ENCODE assay signal across 10 cellular contexts in genomic region chr6:95866732-95867131, GRCh38.
DNase-seq lines count a peak whose midpoint lies in the region; ATAC-seq and TF ChIP-seq lines count a peak whose summit lies in the region.
"Had no signal": no experiment of that assay in that cellular context is flagged by ENCODE, and none has a peak within 500 bp of the region (broad histone marks: within the 10 kb centered on the region; RNA-seq: fewer than 3 reads in every experiment).

No MANE protein-coding gene starts in this region.

- TF ChIP-seq CTCF in stomach (IDR thresholded peaks at IDR 0.05), result peak in 1 of 7 experiments; percentile 38

- TF ChIP-seq POLR2A in stomach (IDR thresholded peaks at IDR 0.05), result no peak

- H3K27me3 Mint-ChIP-seq in activated CD4-positive, alpha-beta T cell treated with anti-CD3 and anti-CD28 coated beads, Interleukin-2, amount 10 ng/mL, durations not matched to agents 7 days and 5 days, result no peaks in the 10 kb centered on the region
- no peaks in the 10 kb centered on the region for H3K27me3 Mint-ChIP-seq in activated naive CD8-positive, alpha-beta T cell treated with anti-CD3 and anti-CD28 coated beads, Interleukin-2, amount 50 U/mL, for 24 hours

- TF ChIP-seq EP300 in stomach (IDR thresholded peaks at IDR 0.05), result no peak

- H3K4me1 ChIP-seq in stomach, result no peaks in the 10 kb centered on the region
- H3K4me1 ChIP-seq: BLaER1 treated with 17β-estradiol and CSF1 and Interleukin-3, amounts not matched to agents 10 nM and 100 nM had no signal

- no peaks in the 10 kb centered on the region for H3K9me3 ChIP-seq in stomach
- H3K9me3 ChIP-seq: BLaER1 treated with 17β-estradiol and CSF1 and Interleukin-3, amounts not matched to agents 10 nM and 100 nM had no signal

- H3K27ac ChIP-seq in stomach, result no peak overlapping the region
- H3K27ac ChIP-seq: BLaER1 treated with 17β-estradiol and CSF1 and Interleukin-3, amounts not matched to agents 10 nM and 100 nM had no signal

- peak; percentile 10 for DNase-seq in activated CD4-positive, alpha-beta T cell treated with anti-CD3 and anti-CD28 coated beads, Interleukin-2, amount 10 ng/mL, durations not matched to agents 7 days and 5 days
- DNase-seq in activated CD4-positive, alpha-beta T cell treated with anti-CD3 and anti-CD28 coated beads for 1 hour, result no peak
- DNase-seq in NCI-H1105 treated with DMSO at 0.1 percent for 48 hours (lab: John Stamatoyannopoulos, UW) (peak; percentile 31), cerebellar cortex (ENCODE audit: low spot score) (peak; percentile 11), stomach (peak; percentile 41)
- no peak for DNase-seq in activated naive CD8-positive, alpha-beta T cell treated with anti-CD3 and anti-CD28 coated beads, Interleukin-2, amount 50 U/mL, for 24 hours

- H3K27me3 ChIP-seq in stomach, result no peaks in the 10 kb centered on the region
- H3K27me3 ChIP-seq: BLaER1 treated with 17β-estradiol and CSF1 and Interleukin-3, amounts not matched to agents 10 nM and 100 nM had no signal

- WGBS in stomach, 5 donors, result 45 to 50% (median 47%) methylated on average over 7 of the region's 7 CpGs

- no peaks in the 10 kb centered on the region for H3K36me3 ChIP-seq in stomach
- H3K36me3 ChIP-seq: BLaER1 treated with 17β-estradiol and CSF1 and Interleukin-3, amounts not matched to agents 10 nM and 100 nM had no signal

- no peak overlapping the region for H3K4me3 Mint-ChIP-seq in activated CD4-positive, alpha-beta T cell treated with anti-CD3 and anti-CD28 coated beads, Interleukin-2, amount 10 ng/mL, durations not matched to agents 7 days and 5 days
- no peak overlapping the region for H3K4me3 Mint-ChIP-seq in activated naive CD8-positive, alpha-beta T cell treated with anti-CD3 and anti-CD28 coated beads, Interleukin-2, amount 50 U/mL, for 24 hours

- H3K4me1 Mint-ChIP-seq in activated CD4-positive, alpha-beta T cell treated with anti-CD3 and anti-CD28 coated beads, Interleukin-2, amount 10 ng/mL, durations not matched to agents 7 days and 5 days, result no peaks in the 10 kb centered on the region
- H3K4me1 Mint-ChIP-seq in activated naive CD8-positive, alpha-beta T cell treated with anti-CD3 and anti-CD28 coated beads, Interleukin-2, amount 50 U/mL, for 24 hours, result no peaks in the 10 kb centered on the region

- no peaks in the 10 kb centered on the region for H3K9me3 Mint-ChIP-seq in activated CD4-positive, alpha-beta T cell treated with anti-CD3 and anti-CD28 coated beads, Interleukin-2, amount 10 ng/mL, durations not matched to agents 7 days and 5 days
- no peaks in the 10 kb centered on the region for H3K9me3 Mint-ChIP-seq in activated naive CD8-positive, alpha-beta T cell treated with anti-CD3 and anti-CD28 coated beads, Interleukin-2, amount 50 U/mL, for 24 hours

- H3K36me3 Mint-ChIP-seq in activated CD4-positive, alpha-beta T cell treated with anti-CD3 and anti-CD28 coated beads, Interleukin-2, amount 10 ng/mL, durations not matched to agents 7 days and 5 days (ENCODE audit: low read depth), result no peaks in the 10 kb centered on the region
- no peaks in the 10 kb centered on the region for H3K36me3 Mint-ChIP-seq in activated naive CD8-positive, alpha-beta T cell treated with anti-CD3 and anti-CD28 coated beads, Interleukin-2, amount 50 U/mL, for 24 hours (ENCODE audit: low read depth)

- H3K4me3 ChIP-seq in stomach, result no peak overlapping the region
- H3K4me3 ChIP-seq: BLaER1 treated with 17β-estradiol and CSF1 and Interleukin-3, amounts not matched to agents 10 nM and 100 nM had no signal

- no peak for ATAC-seq in GM18858 (IDR thresholded peaks at IDR 0.05; ENCODE audit: unreplicated experiment)
- ATAC-seq in activated naive CD8-positive, alpha-beta T cell treated with anti-CD3 and anti-CD28 coated beads, Interleukin-2, amount 50 U/mL, for 24 hours, result no peak
- ATAC-seq in HG03045 (IDR thresholded peaks at IDR 0.05; ENCODE audit: unreplicated experiment), result no peak
- ATAC-seq: esophagus mucosa had no signal

- CTCF ChIA-PET in activated CD4-positive, alpha-beta T cell treated with anti-CD3 and anti-CD28 coated beads, Interleukin-2, amount 10 ng/mL, durations not matched to agents 7 days and 5 days (lab: Charles Lee), result no interaction called here

- intact Hi-C loops in stomach (cut with DNase I; ENCODE audit: low total_unique reads), result no loop called here

- POLR2A ChIA-PET in activated CD4-positive, alpha-beta T cell treated with anti-CD3 and anti-CD28 coated beads, Interleukin-2, amount 10 ng/mL, durations not matched to agents 7 days and 5 days (lab: Charles Lee), result no interaction called here

- no peak overlapping the region for H3K27ac Mint-ChIP-seq in activated CD4-positive, alpha-beta T cell treated with anti-CD3 and anti-CD28 coated beads, Interleukin-2, amount 10 ng/mL, durations not matched to agents 7 days and 5 days
- no peak overlapping the region for H3K27ac Mint-ChIP-seq in activated naive CD8-positive, alpha-beta T cell treated with anti-CD3 and anti-CD28 coated beads, Interleukin-2, amount 50 U/mL, for 24 hours

Comparison
In these comparisons a context has a peak if more than half of its experiments do, and no peak if none do; other contexts are left out.
1. DNase-seq: peak in activated CD4-positive, alpha-beta T cell treated with anti-CD3 and anti-CD28 coated beads, Interleukin-2, amount 10 ng/mL, durations not matched to agents 7 days and 5 days (single experiment), NCI-H1105 treated with DMSO at 0.1 percent for 48 hours (single experiment), cerebellar cortex (single experiment) and stomach (single experiment); none in activated CD4-positive, alpha-beta T cell treated with anti-CD3 and anti-CD28 coated beads for 1 hour (single experiment) and activated naive CD8-positive, alpha-beta T cell treated with anti-CD3 and anti-CD28 coated beads, Interleukin-2, amount 50 U/mL, for 24 hours (single experiment).